In the genomic region with DNA sequence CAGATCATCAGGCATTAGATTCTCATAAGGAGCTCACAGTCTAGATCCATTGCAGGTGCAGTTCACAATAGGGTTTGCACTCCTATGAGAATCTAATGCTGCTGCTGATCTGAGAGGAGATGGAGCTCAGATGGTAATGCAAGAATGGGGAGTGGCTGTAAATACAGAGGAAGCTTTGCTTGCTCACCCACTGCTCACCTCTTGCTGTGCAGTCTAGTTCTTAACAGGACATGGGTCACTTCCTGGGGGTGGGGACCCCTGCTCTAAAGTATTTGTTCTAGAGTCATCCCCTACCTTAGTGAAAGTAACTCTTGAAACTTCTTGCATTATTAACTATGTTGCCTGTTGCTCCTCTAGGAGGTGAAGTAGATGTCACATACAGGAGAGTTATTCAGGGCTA, we compare ENCODE assay signal across 5 cellular contexts.
"Had no signal": no experiment of that assay in that cellular context is flagged by ENCODE, and none has a peak within 500 bp of the region (broad histone marks: within the 10 kb centered on the region; RNA-seq: fewer than 3 reads in every experiment).

No MANE protein-coding gene starts in this region.

- H3K4me3 ChIP-seq: GM23248 had no signal

- H2AFZ ChIP-seq: GM23248 had no signal

- FAIRE-seq: HepG2 had no signal

- H3K27ac ChIP-seq: GM23248 had no signal

- DNase-seq: GM23248, GOT3, H9, HCEC 1CT had no signal

- H3K9ac ChIP-seq: GM23248 had no signal

- ATAC-seq: HepG2 had no signal
